Comparison of ENCODE assay signal across 16 cellular contexts in the genomic region with DNA sequence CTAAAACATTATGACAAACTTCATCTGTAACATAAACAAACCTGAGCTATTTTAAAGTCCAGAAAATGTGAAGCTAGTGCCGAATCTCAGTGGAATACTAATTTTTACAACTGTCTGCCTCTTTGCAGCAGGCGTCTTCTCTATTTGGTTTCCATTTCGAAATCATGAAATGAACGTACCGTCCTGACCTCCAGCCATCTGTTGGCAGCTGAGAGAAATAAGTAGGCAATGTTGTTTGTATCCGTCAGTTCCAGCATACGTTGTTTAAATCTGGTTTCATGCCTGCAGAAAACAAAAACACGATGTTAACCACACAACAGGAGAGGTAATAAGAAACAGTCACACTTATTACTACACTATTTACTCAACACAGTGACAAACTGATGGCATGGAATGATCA. TPM values are rescaled to one million over a fixed set of nuclear protein-coding genes. Genes with fewer than 3 reads are reported as not detected.
DNase-seq lines count a peak whose midpoint lies in the region; ATAC-seq lines count a peak whose summit lies in the region.
"Had no signal": no experiment of that assay in that cellular context is flagged by ENCODE, and none has a peak within 500 bp of the region (broad histone marks: within the 10 kb centered on the region; RNA-seq: fewer than 3 reads in every experiment).

No MANE protein-coding gene starts in this region.

- H3K4me3 ChIP-seq in GM23248 = peak overlapping the region; percentile 52
- H3K4me3 ChIP-seq in adipocyte (ENCODE audit: low read length) = peak overlapping the region; percentile 40
- no peak overlapping the region for H3K4me3 ChIP-seq in skeletal muscle tissue (ENCODE audit: low read length in 3 of 3)
- H3K4me3 ChIP-seq: colonic mucosa had no signal

- WGBS in GM23248 (ENCODE audit: low coverage in 1 of 2, low lambda C conversion rate in 2 of 2, missing lambda C conversion rate in 2 of 2), 2 experiments = 6 to 7% methylated on average over 8 of the region's 8 CpGs

- no peaks in the 10 kb centered on the region for H3K27me3 ChIP-seq in GM23248 (replicated peaks; ENCODE audit: insufficient read depth)
- no peaks in the 10 kb centered on the region for H3K27me3 ChIP-seq in adipocyte (replicated peaks; ENCODE audit: control insufficient read depth, insufficient read depth, low read length)
- no peaks in the 10 kb centered on the region for H3K27me3 ChIP-seq in skeletal muscle tissue (ENCODE audit: control insufficient read depth in 3 of 3, insufficient read depth in 3 of 3, low read length in 3 of 3)
- H3K27me3 ChIP-seq: colonic mucosa had no signal

- ATAC-seq in left lobe of liver (peak; percentile 80), GM18858 (IDR thresholded peaks at IDR 0.05; ENCODE audit: unreplicated experiment) (no peak)
- ATAC-seq: esophagus mucosa, T-helper 17 cell had no signal

- in situ Hi-C loops in GM23248 (cut with MboI) = no loop called here

- no peaks in the 10 kb centered on the region for H3K9me2 ChIP-seq in GM23248 (ENCODE audit: insufficient read depth)

- DNase-seq in GM23248 (peak; percentile 75), adipocyte (ENCODE audit: low read depth) (no peak), left lobe of liver (ENCODE audit: low spot score) (peak; percentile 79), DMS79 (lab: John Stamatoyannopoulos, UW) (no peak), NCI-H2107 treated with DMSO at 0.1 percent for 48 hours (lab: John Stamatoyannopoulos, UW; ENCODE audit: unreplicated experiment) (no peak), globus pallidus (ENCODE audit: low spot score) (no peak)
- DNase-seq: activated CD4-positive, alpha-beta T cell treated with anti-CD3 and anti-CD28 coated beads for 48 hours; activated T-cell treated with anti-CD3 and anti-CD28 coated beads, Interleukin-2, amount 50 U/mL, for 24 hours; CD4-positive, alpha-beta T cell; colonic mucosa; NCI-H1105 treated with DMSO at 0.1 percent for 48 hours; NCI-H526; T-helper 17 cell had no signal

- H3K9ac ChIP-seq in GM23248 = peak overlapping the region; percentile 41; the same call in 1 of the 2 replicates
- peak overlapping the region; percentile 36 for H3K9ac ChIP-seq in adipocyte (ENCODE audit: low read length)
- H3K9ac ChIP-seq in skeletal muscle tissue (ENCODE audit: low read depth in 1 of 3, low read length in 3 of 3) = no peak overlapping the region

- H3K9me3 ChIP-seq in GM23248 (ENCODE audit: low read depth) = no peaks in the 10 kb centered on the region
- no peaks in the 10 kb centered on the region for H3K9me3 ChIP-seq in adipocyte (ENCODE audit: control insufficient read depth, low read length)
- H3K9me3 ChIP-seq in skeletal muscle tissue (ENCODE audit: control insufficient read depth in 3 of 3, low read length in 3 of 3) = no peaks in the 10 kb centered on the region
- H3K9me3 ChIP-seq: colonic mucosa had no signal

- peak overlapping the region; percentile 65 for H2AFZ ChIP-seq in GM23248

- H3K36me3 ChIP-seq in GM23248 (ENCODE audit: low read depth) (0 out of 2 replicates have a peak, but pooled peaks cover 2% of the 10 kb centered on the region), adipocyte (ENCODE audit: control insufficient read depth, insufficient read depth, low read length, severe bottlenecking) (no peaks in the 10 kb centered on the region), skeletal muscle tissue (ENCODE audit: control insufficient read depth in 3 of 3, insufficient read depth in 3 of 3, low read length in 3 of 3) (peaks cover 3 to 29% (median 23%) of the 10 kb centered on the region in 3 donors)
- H3K36me3 ChIP-seq: colonic mucosa had no signal

- H3K4me1 ChIP-seq in GM23248 (ENCODE audit: insufficient read depth) (peaks cover 33% of the 10 kb centered on the region), adipocyte (ENCODE audit: control insufficient read depth, insufficient read depth, low read length) (peaks cover 55% of the 10 kb centered on the region), skeletal muscle tissue (ENCODE audit: control insufficient read depth in 3 of 3, insufficient read depth in 3 of 3, low read length in 3 of 3) (peaks cover 0 to 9% (median 4%) of the 10 kb centered on the region in 3 donors)
- H3K4me1 ChIP-seq: colonic mucosa had no signal

- H3F3A ChIP-seq in GM23248 (ENCODE audit: insufficient read depth) = peaks cover 42% of the 10 kb centered on the region

- peak overlapping the region; percentile 73 for H3K4me2 ChIP-seq in GM23248 (ENCODE audit: unreplicated experiment)

- H3K79me2 ChIP-seq in GM23248 (ENCODE audit: insufficient read depth) = no peaks in the 10 kb centered on the region

- H3K27ac ChIP-seq in GM23248 = peak overlapping the region; percentile 58
- H3K27ac ChIP-seq in skeletal muscle tissue (ENCODE audit: low read depth, low read length) = peak overlapping the region; percentile 33
- H3K27ac ChIP-seq: colonic mucosa had no signal

- H4K20me1 ChIP-seq in GM23248 (ENCODE audit: insufficient read depth) = no peaks in the 10 kb centered on the region

RNA-seq across cellular contexts. Expression of gene KCNJ8, which starts 54.3 kb away (rescaled TPM):
- 17.8 and 19.6 TPM in 2 replicates for total RNA-seq in GM23248 (2014; rRNA removed; shearing (Covaris generic))
- 12.7 and 14.7 TPM in 2 replicates for polyA plus RNA-seq in GM23248 (2016; fragmentation: Nextera tagmentation; extraction: Ambion mirVana)
- 26.0 TPM for total RNA-seq in left lobe of liver
- 32.4 TPM for total RNA-seq in skeletal muscle tissue
- total RNA-seq: CD4-positive, alpha-beta T cell; T-helper 17 cell had no signal

Comparison
In these comparisons a context has a peak if more than half of its experiments do, and no peak if none do; other contexts are left out.
1. DNase-seq: peak in GM23248 (single experiment) and left lobe of liver (single experiment); none in adipocyte (single experiment), DMS79 (single experiment), NCI-H2107 treated with DMSO at 0.1 percent for 48 hours (single experiment) and globus pallidus (single experiment).
2. H3K4me3 ChIP-seq: peak in GM23248 (single experiment) and adipocyte (single experiment); none in skeletal muscle tissue (0 of 3).
3. H3K9ac ChIP-seq: peak in GM23248 (single experiment) and adipocyte (single experiment); none in skeletal muscle tissue (0 of 3).